Comparison of ENCODE assay signal across 8 cellular contexts in genomic region chr12:121711237-121711924, GRCh38. TPM values are rescaled to one million over a fixed set of nuclear protein-coding genes. Genes with fewer than 3 reads are reported as not detected.
DNase-seq lines count a peak whose midpoint lies in the region; TF ChIP-seq lines count a peak whose summit lies in the region.
"Not testable (repeated sequence)": the region's sequence is repeated elsewhere in the genome, so short reads cannot be mapped to it uniquely, and the experiment has no call there.

No MANE protein-coding gene starts in this region.

- H3K9me3 Mint-ChIP-seq in activated naive CD4-positive, alpha-beta T cell treated with anti-CD3 and anti-CD28 coated beads, Interleukin-2, amount 10 ng/mL, durations not matched to agents 7 days and 5 days; neural crest cell; stimulated activated naive CD8-positive, alpha-beta T cell treated with anti-CD3 and anti-CD28 coated beads, Interleukin-15, Interleukin-2, amounts not matched to agents 100 ng/mL and 50 ng/mL, for 24 hours: not testable (repeated sequence)

- peak overlapping the region; percentile 85 for H3K4me3 Mint-ChIP-seq in activated naive CD4-positive, alpha-beta T cell treated with anti-CD3 and anti-CD28 coated beads, Interleukin-2, amount 10 ng/mL, durations not matched to agents 7 days and 5 days
- H3K4me3 Mint-ChIP-seq in neural crest cell = peak overlapping the region; percentile 94
- H3K4me3 Mint-ChIP-seq in stimulated activated naive CD8-positive, alpha-beta T cell treated with anti-CD3 and anti-CD28 coated beads, Interleukin-15, Interleukin-2, amounts not matched to agents 100 ng/mL and 50 ng/mL, for 24 hours = peak overlapping the region; percentile 97

- H3K36me3 Mint-ChIP-seq in activated naive CD4-positive, alpha-beta T cell treated with anti-CD3 and anti-CD28 coated beads, Interleukin-2, amount 10 ng/mL, durations not matched to agents 7 days and 5 days; neural crest cell (ENCODE audit: low read depth); stimulated activated naive CD8-positive, alpha-beta T cell treated with anti-CD3 and anti-CD28 coated beads, Interleukin-15, Interleukin-2, amounts not matched to agents 100 ng/mL and 50 ng/mL, for 24 hours (ENCODE audit: low read depth): not testable (repeated sequence)

- H3K9me3 ChIP-seq in endocrine pancreas (ENCODE audit: control insufficient read depth, low read length) = not testable (repeated sequence)

- H3K27ac Mint-ChIP-seq in activated naive CD4-positive, alpha-beta T cell treated with anti-CD3 and anti-CD28 coated beads, Interleukin-2, amount 10 ng/mL, durations not matched to agents 7 days and 5 days = peak overlapping the region; percentile 93
- not testable (repeated sequence) for H3K27ac Mint-ChIP-seq in neural crest cell (ENCODE audit: unreplicated experiment)
- peak overlapping the region; percentile 87 for H3K27ac Mint-ChIP-seq in stimulated activated naive CD8-positive, alpha-beta T cell treated with anti-CD3 and anti-CD28 coated beads, Interleukin-15, Interleukin-2, amounts not matched to agents 100 ng/mL and 50 ng/mL, for 24 hours

- CTCF ChIA-PET in activated naive CD4-positive, alpha-beta T cell treated with anti-CD3 and anti-CD28 coated beads, Interleukin-2, amount 10 ng/mL, durations not matched to agents 7 days and 5 days (lab: Charles Lee) = interaction anchor here (0.6 to 3.2 kb wide), 8 partner anchors 46 to 217 kb away, joined by 3 to 18 read pairs (median 3); partner anchors contain the start of genes ORAI1 and RHOF

- not testable (repeated sequence) for H3K4me1 ChIP-seq in endocrine pancreas (ENCODE audit: control insufficient read depth, insufficient read depth, low read length)

- not testable (repeated sequence) for TF ChIP-seq CTCF in neural crest cell (conservative IDR thresholded peaks at IDR 0.05)

- H3K4me3 ChIP-seq in endocrine pancreas (ENCODE audit: control insufficient read depth, insufficient read depth, low read length) = peak overlapping the region; percentile 89

- peaks cover 37% of the 10 kb centered on the region for H3K4me1 Mint-ChIP-seq in activated naive CD4-positive, alpha-beta T cell treated with anti-CD3 and anti-CD28 coated beads, Interleukin-2, amount 10 ng/mL, durations not matched to agents 7 days and 5 days
- peaks cover 31% of the 10 kb centered on the region for H3K4me1 Mint-ChIP-seq in neural crest cell
- peaks cover 22% of the 10 kb centered on the region for H3K4me1 Mint-ChIP-seq in stimulated activated naive CD8-positive, alpha-beta T cell treated with anti-CD3 and anti-CD28 coated beads, Interleukin-15, Interleukin-2, amounts not matched to agents 100 ng/mL and 50 ng/mL, for 24 hours (ENCODE audit: low read depth)

- H3K36me3 ChIP-seq in endocrine pancreas (ENCODE audit: control insufficient read depth, insufficient read depth, low read length) = not testable (repeated sequence)

- not testable (repeated sequence) for H3K27me3 ChIP-seq in endocrine pancreas (ENCODE audit: control insufficient read depth, insufficient read depth, low read length)

- H3K9ac ChIP-seq in endocrine pancreas (ENCODE audit: control insufficient read depth, insufficient read depth, low read length) = peak overlapping the region; percentile 65

- H3K27me3 Mint-ChIP-seq in activated naive CD4-positive, alpha-beta T cell treated with anti-CD3 and anti-CD28 coated beads, Interleukin-2, amount 10 ng/mL, durations not matched to agents 7 days and 5 days; neural crest cell (ENCODE audit: low read depth); stimulated activated naive CD8-positive, alpha-beta T cell treated with anti-CD3 and anti-CD28 coated beads, Interleukin-15, Interleukin-2, amounts not matched to agents 100 ng/mL and 50 ng/mL, for 24 hours: not testable (repeated sequence)

- peak; percentile 17 to 19 for DNase-seq in AML-193 (lab: John Stamatoyannopoulos, UW)
- DNase-seq in HT1080 (ENCODE audit: low read depth) = peak; percentile 56
- peak; percentile 19 for DNase-seq in SIG-M5 treated with dmso at 0.1 percent for 504 hours (lab: John Stamatoyannopoulos, UW; ENCODE audit: unreplicated experiment)
- DNase-seq in activated naive CD4-positive, alpha-beta T cell treated with anti-CD3 and anti-CD28 coated beads, Interleukin-2, amount 10 ng/mL, durations not matched to agents 7 days and 5 days = peak; percentile 61
- DNase-seq in iris pigment epithelial cell (ENCODE audit: low read depth) = peak; percentile 68
- DNase-seq in neural crest cell (ENCODE audit: low read depth, low spot score) = not testable (repeated sequence)

RNA-seq across cellular contexts. Expression of gene TMEM120B, which starts 1.2 kb away (rescaled TPM):
- 9.6 and 12.0 TPM in 2 replicates for total RNA-seq in HT1080 (2014; rRNA removed; shearing (Covaris generic))
- 8.9 and 9.6 TPM in 2 replicates for polyA plus RNA-seq in HT1080 (2015; cell fraction: cytosol; rRNA removed)
- 46.8 and 56.9 TPM in 2 replicates for polyA plus RNA-seq in HT1080 (2015; cell fraction: nucleus; rRNA removed)
- total RNA-seq in neural crest cell = 14.1 and 14.6 TPM in 2 replicates

RNA-seq across cellular contexts. Expression of gene MORN3, which starts 41.9 kb away (rescaled TPM):
- total RNA-seq in HT1080 (2014; rRNA removed; shearing (Covaris generic)) = 0.08 and 0.33 TPM in 2 replicates
- not detected in 2 replicates for polyA plus RNA-seq in HT1080 (2015; cell fraction: cytosol; rRNA removed)
- polyA plus RNA-seq in HT1080 (2015; cell fraction: nucleus; rRNA removed) = not detected in 2 replicates
- total RNA-seq in neural crest cell = 0.57 and 0.63 TPM in 2 replicates
